ENCODE assay signal across 8 cellular contexts in genomic region chr11:118572914-118573550, GRCh38. TPM values are rescaled to one million over a fixed set of nuclear protein-coding genes. Genes with fewer than 3 reads are reported as not detected.
DNase-seq lines count a peak whose midpoint lies in the region; ATAC-seq and TF ChIP-seq lines count a peak whose summit lies in the region.

No MANE protein-coding gene starts in this region.

- peaks cover 33 to 64% (median 56%) of the 10 kb centered on the region in 6 donors for H3K4me1 ChIP-seq in spleen

- H3K9me3 ChIP-seq in spleen, result no peaks in the 10 kb centered on the region

- H3K4me3 ChIP-seq in astrocyte of the spinal cord (ENCODE audit: low read depth, low read length) (peak overlapping the region; percentile 99), spleen (peak overlapping the region; percentile 81 to 98 (median 93))

- ATAC-seq in HG02884 (IDR thresholded peaks at IDR 0.05; ENCODE audit: unreplicated experiment), result peak; percentile 22

- DNase-seq in SKM-1 treated with dmso at 0.1 percent for 144 hours (lab: John Stamatoyannopoulos, UW; ENCODE audit: unreplicated experiment) (peak; percentile 46), SKM-1 (lab: John Stamatoyannopoulos, UW; ENCODE audit: unreplicated experiment) (no peak), RKO (ENCODE audit: low spot score) (peak; percentile 79), astrocyte of the spinal cord (ENCODE audit: low read depth, low spot score) (peak; percentile 28), iPS-NIHi11 (ENCODE audit: low spot score) (peak; percentile 22), spleen (no peak), NCI-H446 treated with DMSO at 0.1 percent for 48 hours (lab: John Stamatoyannopoulos, UW) (no peak)

- intact Hi-C loops in spleen (cut with DNase I; ENCODE audit: low total_unique reads), result no loop called here

- H3K27me3 ChIP-seq in spleen (replicated peaks in 1 of 7), result no peaks in the 10 kb centered on the region

- TF ChIP-seq CTCF in astrocyte of the spinal cord (IDR thresholded peaks at IDR 0.05; ENCODE audit: low read depth, low read length), result no peak
- no peak for TF ChIP-seq CTCF in spleen (IDR thresholded peaks at IDR 0.05 in 8 of 11, conservative IDR thresholded peaks at IDR 0.05 in 3 of 11)

- 2 to 4% (median 3%) methylated on average over 11 to 12 of the region's 12 CpGs for WGBS in spleen, 5 donors

- in situ Hi-C loops in astrocyte of the spinal cord (cut with HindIII; ENCODE audit: low sequenced_read_pairs), result no loop called here

- peaks cover 0 to 20% (median 0%) of the 10 kb centered on the region in 6 donors for H3K36me3 ChIP-seq in spleen

- no peak for TF ChIP-seq POLR2A in spleen (IDR thresholded peaks at IDR 0.05)

- H3K27ac ChIP-seq in spleen, result peak overlapping the region; percentile 98 to 99 (median 99)

RNA-seq across cellular contexts. Expression of gene ARCN1, which starts 0.8 kb away (rescaled TPM):
- total RNA-seq in spleen, result 100 to 1,000 TPM in 2 of 7 donors, 10 to 100 TPM in 5; 75.1 to 106 (median 98.8) TPM
- polyA plus RNA-seq in spleen, result 10 to 100 TPM; 33.8 to 49.9 (median 41.3) TPM

RNA-seq across cellular contexts. Expression of gene IFT46, which starts 7.3 kb away (rescaled TPM):
- total RNA-seq in spleen, result 10 to 100 TPM in 6 of 7 donors, 1 to 10 TPM in 1; 10.0 to 21.9 (median 16.9) TPM
- 10 to 100 TPM; 12.4 to 17.2 (median 13.9) TPM for polyA plus RNA-seq in spleen

RNA-seq across cellular contexts. Expression of gene PHLDB1, which starts 34.4 kb away (rescaled TPM):
- 100 to 1,000 TPM in 3 of 7 donors, 10 to 100 TPM in 4; 34.7 to 162 (median 84.2) TPM for total RNA-seq in spleen
- 10 to 100 TPM; 13.0 to 70.9 (median 53.3) TPM for polyA plus RNA-seq in spleen

RNA-seq across cellular contexts. Expression of gene TMEM25, which starts 42.0 kb away (rescaled TPM):
- 10 to 100 TPM in 5 of 7 donors, 1 to 10 TPM in 2; 8.5 to 23.8 (median 12.6) TPM for total RNA-seq in spleen
- polyA plus RNA-seq in spleen, result 1 to 10 TPM; 5.2 to 7.0 (median 6.5) TPM

RNA-seq across cellular contexts. Expression of gene TTC36, which starts 45.8 kb away (rescaled TPM):
- total RNA-seq in spleen, result under 1 TPM in 1 of 7 donors, not detected in 6; 0.97 TPM
- polyA plus RNA-seq in spleen, result under 1 TPM in 2 of 3 donors, not detected in 1; 0.09 to 0.13 TPM

Comparison
In these comparisons a context has a peak if more than half of its experiments do, and no peak if none do; other contexts are left out.
1. DNase-seq: peak in SKM-1 treated with dmso at 0.1 percent for 144 hours (single experiment), RKO (single experiment), astrocyte of the spinal cord (single experiment) and iPS-NIHi11 (single experiment); none in SKM-1 (single experiment), spleen (single experiment) and NCI-H446 treated with DMSO at 0.1 percent for 48 hours (single experiment).